Comparison of ENCODE assay signal across 13 cellular contexts in the genomic region with DNA sequence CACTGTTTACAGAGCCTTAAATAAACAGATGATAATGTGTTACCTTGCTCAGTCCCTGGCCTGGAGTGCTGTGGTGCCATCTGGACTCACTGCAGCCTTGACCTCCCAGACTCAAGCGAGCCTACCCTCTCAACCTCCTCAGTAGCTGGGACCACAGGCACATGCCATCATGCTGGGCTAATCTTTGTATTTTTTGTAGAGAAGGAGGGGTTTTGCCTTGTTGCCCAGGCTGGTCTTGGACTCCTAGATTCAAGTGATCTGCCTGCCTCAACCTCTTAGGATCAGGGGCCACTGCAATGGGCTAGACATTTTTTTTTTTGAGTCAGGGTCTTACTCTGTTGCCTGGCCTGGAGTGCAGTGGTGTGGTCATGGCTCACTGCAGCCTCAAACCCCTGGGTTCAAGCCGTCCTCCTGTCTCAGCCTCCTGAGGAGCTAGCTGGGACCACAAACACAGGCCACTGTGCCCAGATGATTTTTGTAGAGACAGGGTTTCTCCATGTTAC.
DNase-seq lines count a peak whose midpoint lies in the region; ATAC-seq and TF ChIP-seq lines count a peak whose summit lies in the region.
"Had no signal": no experiment of that assay in that cellular context is flagged by ENCODE, and none has a peak within 500 bp of the region (broad histone marks: within the 10 kb centered on the region; RNA-seq: fewer than 3 reads in every experiment).

No MANE protein-coding gene starts in this region.

- no peaks in the 10 kb centered on the region for H3K9me3 Mint-ChIP-seq in central memory CD8-positive, alpha-beta T cell
- H3K9me3 Mint-ChIP-seq: stimulated activated naive CD8-positive, alpha-beta T cell treated with anti-CD3 and anti-CD28 coated beads, Interleukin-15, amount 100 ng/mL, for 72 hours had no signal

- H3K4me3 ChIP-seq in MM.1S (ENCODE audit: low read length) (no peak overlapping the region), parathyroid adenoma (ENCODE audit: low read depth, low read length) (no peak overlapping the region)
- H3K4me3 ChIP-seq: HAP-1 had no signal

- H3K4me2 ChIP-seq in MM.1S (ENCODE audit: low read depth, low read length) (0 out of 2 replicates have a peak overlapping the region, but pooled peaks have one; percentile 53), parathyroid adenoma (ENCODE audit: low read length) (no peak overlapping the region)

- H3K36me3 Mint-ChIP-seq in central memory CD8-positive, alpha-beta T cell (ENCODE audit: insufficient read depth): peaks cover 10% of the 10 kb centered on the region

- no peak for ATAC-seq in central memory CD8-positive, alpha-beta T cell (replicated peaks; ENCODE audit: extremely low read depth, poor library complexity, severe bottlenecking)
- no peak for ATAC-seq in HG03280 (IDR thresholded peaks at IDR 0.05; ENCODE audit: unreplicated experiment)
- ATAC-seq in GM21390 (IDR thresholded peaks at IDR 0.05; ENCODE audit: unreplicated experiment): no peak
- ATAC-seq in HG03520 (IDR thresholded peaks at IDR 0.05; ENCODE audit: unreplicated experiment): no peak
- ATAC-seq: gastrocnemius medialis had no signal

- no peaks in the 10 kb centered on the region for H3K9me2 ChIP-seq in MM.1S (replicated peaks; ENCODE audit: insufficient read depth, low read length)

- H3K27ac ChIP-seq in MM.1S (ENCODE audit: low read length) (peak overlapping the region; percentile 41; the same call in 1 of the 2 replicates), parathyroid adenoma (peak overlapping the region; percentile 30)
- H3K27ac ChIP-seq: SK-N-MC had no signal

- H3K79me2 ChIP-seq in MM.1S (ENCODE audit: low read length) (0 out of 2 replicates have a peak, but pooled peaks cover 4% of the 10 kb centered on the region), parathyroid adenoma (no peaks in the 10 kb centered on the region)

- TF ChIP-seq CTCF in MM.1S (IDR thresholded peaks at IDR 0.05; ENCODE audit: low read length) (no peak), parathyroid adenoma (IDR thresholded peaks at IDR 0.05) (no peak)

- H3F3A ChIP-seq in MM.1S (ENCODE audit: insufficient read depth, low read length): peaks cover 22% of the 10 kb centered on the region

- no peaks in the 10 kb centered on the region for H3K9me3 ChIP-seq in MM.1S (replicated peaks; ENCODE audit: insufficient read depth, low read length)
- H3K9me3 ChIP-seq in parathyroid adenoma (ENCODE audit: control insufficient read depth, low read length): no peaks in the 10 kb centered on the region
- H3K9me3 ChIP-seq: gastrocnemius medialis, HAP-1 had no signal

- H3K4me1 ChIP-seq in MM.1S (ENCODE audit: low read length) (peaks cover 29% of the 10 kb centered on the region), parathyroid adenoma (peaks cover 8% of the 10 kb centered on the region)

- no peak overlapping the region for H3K9ac ChIP-seq in MM.1S (ENCODE audit: low read length)
- no peak overlapping the region for H3K9ac ChIP-seq in parathyroid adenoma

- no peaks in the 10 kb centered on the region for H3K27me3 Mint-ChIP-seq in central memory CD8-positive, alpha-beta T cell

- H4K20me1 ChIP-seq in MM.1S (ENCODE audit: insufficient read depth, low read length): no peaks in the 10 kb centered on the region

- no peaks in the 10 kb centered on the region for H3K27me3 ChIP-seq in MM.1S (replicated peaks; ENCODE audit: insufficient read depth, low read length)
- no peaks in the 10 kb centered on the region for H3K27me3 ChIP-seq in parathyroid adenoma (ENCODE audit: control insufficient read depth, insufficient read depth, low read length)
- H3K27me3 ChIP-seq: gastrocnemius medialis had no signal

- peaks cover 46% of the 10 kb centered on the region for H3K4me1 Mint-ChIP-seq in central memory CD8-positive, alpha-beta T cell

- peak; percentile 33 for DNase-seq in COLO668 (lab: John Stamatoyannopoulos, UW; ENCODE audit: unreplicated experiment)
- DNase-seq in MM.1S: no peak
- DNase-seq in central memory CD8-positive, alpha-beta T cell (ENCODE audit: low spot score in 2 of 2): no peak
- DNase-seq in T-helper 1 cell: no peak
- DNase-seq: gastrocnemius medialis; NCI-H2029; stimulated activated naive CD8-positive, alpha-beta T cell treated with anti-CD3 and anti-CD28 coated beads, Interleukin-15, amount 100 ng/mL, for 72 hours had no signal

- H3K36me3 ChIP-seq in MM.1S (replicated peaks; ENCODE audit: insufficient read depth, low read length) (no peaks in the 10 kb centered on the region), parathyroid adenoma (ENCODE audit: control insufficient read depth, insufficient read depth, low read length) (no peaks in the 10 kb centered on the region)
- H3K36me3 ChIP-seq: gastrocnemius medialis, HAP-1 had no signal

- peak overlapping the region; percentile 82 for H3K4me3 Mint-ChIP-seq in central memory CD8-positive, alpha-beta T cell

- H2AFZ ChIP-seq in MM.1S (ENCODE audit: low read length) (no peak overlapping the region), parathyroid adenoma (no peak overlapping the region)

- no peak overlapping the region for H3K27ac Mint-ChIP-seq in central memory CD8-positive, alpha-beta T cell (ENCODE audit: low read depth)
